8 cellular contexts compared by ENCODE assay signal in the genomic region with DNA sequence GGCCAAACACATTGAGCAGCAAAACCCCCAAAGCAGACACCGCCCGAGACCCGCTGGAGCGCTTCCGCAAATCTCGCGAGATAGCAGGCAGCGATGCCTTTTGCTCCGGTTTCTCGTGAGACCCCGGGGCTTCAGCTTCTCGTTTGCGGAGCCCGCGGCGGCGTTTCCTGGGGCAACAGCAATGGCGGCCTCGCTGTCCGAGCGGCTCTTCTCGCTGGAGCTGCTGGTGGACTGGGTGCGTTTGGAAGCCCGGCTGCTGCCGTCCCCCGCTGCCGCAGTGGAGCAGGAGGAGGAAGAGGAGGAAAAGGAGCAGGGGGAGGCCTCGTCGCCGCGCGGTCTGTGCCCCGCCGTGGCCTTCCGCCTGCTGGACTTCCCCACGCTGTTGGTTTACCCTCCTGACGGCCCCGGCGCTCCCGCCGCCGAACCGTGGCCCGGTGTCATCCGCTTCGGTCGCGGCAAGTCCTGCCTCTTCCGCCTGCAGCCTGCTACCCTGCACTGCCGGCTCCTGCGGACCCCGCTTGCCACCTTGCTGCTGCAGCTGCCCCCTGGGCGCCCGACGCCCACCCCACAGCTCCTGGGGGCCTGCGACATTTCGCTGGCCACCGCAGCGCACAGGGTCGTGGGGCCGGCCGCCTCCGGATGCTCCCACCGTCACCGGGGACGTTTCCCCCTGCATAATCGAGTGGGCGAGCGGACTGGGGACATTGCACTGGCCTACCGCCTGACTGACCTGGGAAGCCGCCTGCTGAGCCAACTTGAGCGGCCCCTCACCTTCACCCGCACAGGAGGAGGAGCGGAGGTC. TPM values are rescaled to one million over a fixed set of nuclear protein-coding genes. Genes with fewer than 3 reads are reported as not detected.
A peak's percentile ranks its signal among the peaks of the same experiment; 100 is the strongest.
DNase-seq lines count a peak whose midpoint lies in the region; ATAC-seq and TF ChIP-seq lines count a peak whose summit lies in the region.

A gene with protein sequence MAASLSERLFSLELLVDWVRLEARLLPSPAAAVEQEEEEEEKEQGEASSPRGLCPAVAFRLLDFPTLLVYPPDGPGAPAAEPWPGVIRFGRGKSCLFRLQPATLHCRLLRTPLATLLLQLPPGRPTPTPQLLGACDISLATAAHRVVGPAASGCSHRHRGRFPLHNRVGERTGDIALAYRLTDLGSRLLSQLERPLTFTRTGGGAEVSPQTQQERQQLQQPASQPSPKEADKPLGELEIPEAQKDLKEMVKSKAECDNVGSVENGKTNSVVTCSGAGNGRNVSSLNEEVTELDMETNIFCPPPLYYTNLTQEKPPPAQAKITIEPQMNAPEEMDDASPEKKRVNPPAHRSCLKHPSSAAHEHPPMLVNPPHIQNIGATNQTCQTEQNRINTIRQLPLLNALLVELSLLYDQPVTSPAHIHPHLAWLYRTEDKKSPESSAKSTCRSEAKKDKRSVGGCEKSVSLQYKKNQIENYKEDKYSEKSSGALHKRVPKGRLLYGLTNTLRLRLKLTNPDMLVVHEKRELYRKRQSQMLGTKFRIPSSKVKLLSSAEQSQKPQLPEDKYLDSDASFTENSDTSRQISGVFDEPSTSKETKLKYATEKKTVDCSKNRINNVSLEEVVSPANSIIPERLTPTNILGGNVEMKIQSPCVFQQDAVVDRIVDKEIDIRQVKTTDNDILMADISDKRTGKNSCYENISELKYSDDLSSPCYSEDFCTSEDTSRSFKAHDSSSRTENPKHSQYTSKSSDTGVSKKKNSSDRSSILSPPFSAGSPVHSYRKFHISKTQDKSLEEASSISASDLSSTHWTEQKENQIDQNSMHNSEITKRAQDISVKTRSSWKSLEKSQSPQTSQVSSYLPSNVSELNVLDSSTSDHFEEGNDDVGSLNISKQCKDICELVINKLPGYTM (plus strand): TSS at position 148 of the 802 bp plus-strand sequence. CDS start 34 bp downstream, at position 182.

- TF ChIP-seq CTCF in BJ (IDR thresholded peaks at IDR 0.05; ENCODE audit: insufficient read depth, low read depth, low read length): no peak

- peaks cover 14% of the 10 kb centered on the region for H3K36me3 Mint-ChIP-seq in activated naive CD4-positive, alpha-beta T cell treated with anti-CD3 and anti-CD28 coated beads, Interleukin-2, amount 10 ng/mL, durations not matched to agents 7 days and 5 days

- DNase-seq in BJ (ENCODE audit: low read depth): no peak
- DNase-seq in SHP77 (lab: John Stamatoyannopoulos, UW): peak; percentile 76 to 94
- peak; percentile 87 for DNase-seq in activated naive CD4-positive, alpha-beta T cell treated with anti-CD3 and anti-CD28 coated beads, Interleukin-2, amount 10 ng/mL, durations not matched to agents 7 days and 5 days
- DNase-seq in germinal center (ENCODE audit: low spot score): peak; percentile 81
- peak in 52 of 56 donors; percentile 5 to 81 (median 48) for DNase-seq in nucleus accumbens (lab: John Stamatoyannopoulos, UW)

- H3K27ac ChIP-seq in subcutaneous abdominal adipose tissue (ENCODE audit: low read depth, low read length): peak within 1 kb of the TSS; percentile 60

- peaks cover 22% of the 10 kb centered on the region for H3K27me3 Mint-ChIP-seq in activated naive CD4-positive, alpha-beta T cell treated with anti-CD3 and anti-CD28 coated beads, Interleukin-2, amount 10 ng/mL, durations not matched to agents 7 days and 5 days

- H3K4me1 ChIP-seq in subcutaneous abdominal adipose tissue (ENCODE audit: control insufficient read depth in 5 of 5, insufficient read depth in 5 of 5, low read length in 5 of 5): peaks cover 0 to 18% (median 18%) of the 10 kb centered on the region in 5 donors

- H3K4me1 Mint-ChIP-seq in activated naive CD4-positive, alpha-beta T cell treated with anti-CD3 and anti-CD28 coated beads, Interleukin-2, amount 10 ng/mL, durations not matched to agents 7 days and 5 days: peaks cover 22% of the 10 kb centered on the region

- peak within 1 kb of the TSS; percentile 75 for H3K27ac Mint-ChIP-seq in activated naive CD4-positive, alpha-beta T cell treated with anti-CD3 and anti-CD28 coated beads, Interleukin-2, amount 10 ng/mL, durations not matched to agents 7 days and 5 days

- POLR2A ChIA-PET in BJ (lab: Charles Lee): no interaction called here

- H3K9ac ChIP-seq in subcutaneous abdominal adipose tissue (ENCODE audit: low read length in 5 of 5): peak within 1 kb of the TSS; percentile 41 to 85 (median 74)

- no peaks in the 10 kb centered on the region for H3K27me3 ChIP-seq in BJ (ENCODE audit: control insufficient read depth, insufficient read depth, low read length)
- H3K27me3 ChIP-seq in subcutaneous abdominal adipose tissue (ENCODE audit: control insufficient read depth in 5 of 5, insufficient read depth in 4 of 5, low read length in 5 of 5): peaks cover 0 to 2% (median 0%) of the 10 kb centered on the region in 5 donors

- H3K9me3 Mint-ChIP-seq in activated naive CD4-positive, alpha-beta T cell treated with anti-CD3 and anti-CD28 coated beads, Interleukin-2, amount 10 ng/mL, durations not matched to agents 7 days and 5 days: peaks cover 14% of the 10 kb centered on the region

- H3K4me3 ChIP-seq in BJ (ENCODE audit: low read depth, low read length) (peak within 1 kb of the TSS; percentile 59), subcutaneous abdominal adipose tissue (ENCODE audit: low read depth in 1 of 5, low read length in 5 of 5) (peak within 1 kb of the TSS; percentile 77 to 89 (median 82))

- CTCF ChIA-PET in BJ (lab: Yijun Ruan, JAX): interaction anchor here (1.8 kb wide), 1 partner anchor 10 kb away, joined by 5 read pairs; no protein-coding TSS in a partner anchor
- CTCF ChIA-PET in activated naive CD4-positive, alpha-beta T cell treated with anti-CD3 and anti-CD28 coated beads, Interleukin-2, amount 10 ng/mL, durations not matched to agents 7 days and 5 days (lab: Charles Lee): interaction anchor here (1.4 kb wide), 1 partner anchor 12 kb away, joined by 3 read pairs; no protein-coding TSS in a partner anchor

- H3K36me3 ChIP-seq in BJ (ENCODE audit: control insufficient read depth, insufficient read depth, low read length) (no peaks in the 10 kb centered on the region), subcutaneous abdominal adipose tissue (ENCODE audit: control insufficient read depth in 5 of 5, insufficient read depth in 5 of 5, low read length in 5 of 5) (no peaks in the 10 kb centered on the region)

- ATAC-seq in GM19328 (IDR thresholded peaks at IDR 0.05; ENCODE audit: unreplicated experiment) (peak; percentile 63), HG03565 (IDR thresholded peaks at IDR 0.05; ENCODE audit: unreplicated experiment) (peak; percentile 66)

- H3K9me3 ChIP-seq in subcutaneous abdominal adipose tissue (ENCODE audit: control insufficient read depth in 5 of 5, low read length in 5 of 5): peaks cover 0 to 12% (median 5%) of the 10 kb centered on the region in 5 donors

- peak within 1 kb of the TSS; percentile 82 for H3K4me3 Mint-ChIP-seq in activated naive CD4-positive, alpha-beta T cell treated with anti-CD3 and anti-CD28 coated beads, Interleukin-2, amount 10 ng/mL, durations not matched to agents 7 days and 5 days

RNA-seq across cellular contexts. Expression of the gene that starts here (rescaled TPM):
- polyA plus RNA-seq in BJ (2011; rRNA removed): 0.52 and 0.81 TPM in 2 replicates
- polyA minus RNA-seq in BJ (2011; rRNA and poly(A)+ RNA removed): 0.51 and 0.57 TPM in 2 replicates
